In genomic region chr2:178707471-178707870, GRCh38 we compare ENCODE assay signal across 15 cellular contexts.
DNase-seq lines count a peak whose midpoint lies in the region; ATAC-seq, FAIRE-seq and TF ChIP-seq lines count a peak whose summit lies in the region.
"Had no signal": no experiment of that assay in that cellular context is flagged by ENCODE, and none has a peak within 500 bp of the region (broad histone marks: within the 10 kb centered on the region; RNA-seq: fewer than 3 reads in every experiment).

No MANE protein-coding gene starts in this region.

- CTCF ChIA-PET in SK-N-SH (lab: Yijun Ruan, JAX), result interaction anchor here (1.4 kb wide), 1 partner anchor 54 kb away, joined by 3 read pairs; no protein-coding TSS in a partner anchor
- CTCF ChIA-PET in activated CD4-positive, alpha-beta T cell treated with anti-CD3 and anti-CD28 coated beads for 36 hours (lab: Charles Lee), result no interaction called here

- H3K9me2 ChIP-seq in SK-N-SH, result no peaks in the 10 kb centered on the region

- no peaks in the 10 kb centered on the region for H3K36me3 ChIP-seq in SK-N-SH (replicated peaks in 1 of 2; ENCODE audit: control insufficient read depth in 1 of 2, insufficient read depth in 2 of 2, low read length in 1 of 2)
- peaks cover 20% of the 10 kb centered on the region; the same call in 1 of the 2 replicates for H3K36me3 ChIP-seq in SJCRH30
- peaks cover 13 to 100% of the 10 kb centered on the region in 2 donors for H3K36me3 ChIP-seq in psoas muscle (ENCODE audit: insufficient read depth in 1 of 2, low read depth in 1 of 2)
- H3K36me3 ChIP-seq: BLaER1 had no signal

- H3K4me1 Mint-ChIP-seq in activated CD4-positive, alpha-beta T cell treated with anti-CD3 and anti-CD28 coated beads for 36 hours, result no peaks in the 10 kb centered on the region
- H3K4me1 Mint-ChIP-seq: CD8-positive, alpha-beta memory T cell had no signal

- H3K4me3 ChIP-seq in SK-N-SH (ENCODE audit: low read depth in 2 of 2, low read length in 1 of 2) (no peak overlapping the region), SJCRH30 (no peak overlapping the region), psoas muscle (no peak overlapping the region)
- H3K4me3 ChIP-seq: BLaER1, GM23248 had no signal

- H3K27ac Mint-ChIP-seq in activated CD4-positive, alpha-beta T cell treated with anti-CD3 and anti-CD28 coated beads for 36 hours, result no peak overlapping the region
- H3K27ac Mint-ChIP-seq: CD8-positive, alpha-beta memory T cell had no signal

- no peak overlapping the region for H3K9ac ChIP-seq in SK-N-SH
- H3K9ac ChIP-seq: BLaER1, GM23248 had no signal

- TF ChIP-seq CTCF in SK-N-SH (IDR thresholded peaks at IDR 0.05) (no peak), psoas muscle (IDR thresholded peaks at IDR 0.05) (no peak)

- ATAC-seq in SK-N-SH treated with all-trans-retinoic acid at 6 μM for 48 hours, result no peak
- peak; percentile 19 to 32 (median 26) for ATAC-seq in psoas muscle
- no peak for ATAC-seq in activated CD4-positive, alpha-beta T cell treated with anti-CD3 and anti-CD28 coated beads for 36 hours
- no peak for ATAC-seq in HG02642 (IDR thresholded peaks at IDR 0.05; ENCODE audit: poor library complexity, unreplicated experiment)

- peak; percentile 5 for FAIRE-seq in GM18507 (lab: Jason Lieb, UNC)

- no peaks in the 10 kb centered on the region for H3K9me3 Mint-ChIP-seq in activated CD4-positive, alpha-beta T cell treated with anti-CD3 and anti-CD28 coated beads for 36 hours (ENCODE audit: low read depth)
- H3K9me3 Mint-ChIP-seq: CD8-positive, alpha-beta memory T cell had no signal

- DNase-seq in SK-N-SH (peak; percentile 11), GM18507 (ENCODE audit: extremely low spot score, insufficient read length, low read depth) (no peak), SJCRH30 (peak; percentile 45 to 74), psoas muscle (no peak)
- DNase-seq in activated CD4-positive, alpha-beta T cell treated with anti-CD3 and anti-CD28 coated beads for 36 hours, result no peak
- DNase-seq: 8988T; AML-193; Caco-2; CD8-positive, alpha-beta memory T cell; DND-41; GDM1; GM23248 had no signal

- no peak for TF ChIP-seq RAD21 in SK-N-SH (IDR thresholded peaks at IDR 0.05; ENCODE audit: low read length)

- no peak overlapping the region for H3K27ac ChIP-seq in SK-N-SH (ENCODE audit: low read depth in 2 of 2, low read length in 1 of 2)
- H3K27ac ChIP-seq in SJCRH30, result no peak overlapping the region
- peak overlapping the region; percentile 56 for H3K27ac ChIP-seq in psoas muscle
- H3K27ac ChIP-seq: BLaER1, GM23248 had no signal

- H4K20me1 ChIP-seq in SK-N-SH (ENCODE audit: insufficient read depth), result no peaks in the 10 kb centered on the region
- H4K20me1 ChIP-seq: BLaER1 had no signal

- no peak overlapping the region for H2AFZ ChIP-seq in SK-N-SH (ENCODE audit: low read depth)
- H2AFZ ChIP-seq: GM23248 had no signal

- TF ChIP-seq EP300 in SK-N-SH (IDR thresholded peaks at IDR 0.05; ENCODE audit: borderline replicate concordance in 1 of 2, low read depth in 1 of 2, low read length in 1 of 2), result no peak

- intact Hi-C loops in psoas muscle (cut with DNase I), result no loop called here
- intact Hi-C loops in activated CD4-positive, alpha-beta T cell treated with anti-CD3 and anti-CD28 coated beads for 36 hours (cut with DNase I, micrococcal nuclease), result loop anchor here in 1 of 2 experiments (10.0 kb wide), 1 partner anchor 233 kb away; the partner anchor contains the start of gene FKBP7

- H3K27me3 Mint-ChIP-seq in activated CD4-positive, alpha-beta T cell treated with anti-CD3 and anti-CD28 coated beads for 36 hours, result no peaks in the 10 kb centered on the region

- POLR2A ChIA-PET in SK-N-SH (lab: Yijun Ruan, JAX), result no interaction called here
- POLR2A ChIA-PET in activated CD4-positive, alpha-beta T cell treated with anti-CD3 and anti-CD28 coated beads for 36 hours (lab: Charles Lee), result no interaction called here

- H3F3A ChIP-seq in SK-N-SH (replicated peaks; ENCODE audit: insufficient read depth), result no peaks in the 10 kb centered on the region

- no peaks in the 10 kb centered on the region for H3K27me3 ChIP-seq in SK-N-SH (ENCODE audit: insufficient read depth)
- H3K27me3 ChIP-seq in SJCRH30, result no peaks in the 10 kb centered on the region
- no peaks in the 10 kb centered on the region for H3K27me3 ChIP-seq in psoas muscle (ENCODE audit: insufficient read depth in 3 of 3, low read length in 2 of 3)
- H3K27me3 ChIP-seq: BLaER1 had no signal

- WGBS in SK-N-SH (ENCODE audit: low lambda C conversion rate), result 13% methylated on average over 2 of the region's 2 CpGs
- WGBS in psoas muscle, 3 donors, result 22 to 32% (median 25%) methylated on average over 2 of the region's 2 CpGs

- peaks cover 2% of the 10 kb centered on the region for H3K36me3 Mint-ChIP-seq in activated CD4-positive, alpha-beta T cell treated with anti-CD3 and anti-CD28 coated beads for 36 hours (ENCODE audit: low read depth)

- H3K79me2 ChIP-seq in SK-N-SH (ENCODE audit: insufficient read depth), result no peaks in the 10 kb centered on the region

- H3K9me3 ChIP-seq in SK-N-SH, result no peaks in the 10 kb centered on the region
- H3K9me3 ChIP-seq in SJCRH30 (replicated peaks), result no peaks in the 10 kb centered on the region
- no peaks in the 10 kb centered on the region for H3K9me3 ChIP-seq in psoas muscle
- H3K9me3 ChIP-seq: BLaER1, Caco-2 had no signal

- no peak overlapping the region for H3K4me3 Mint-ChIP-seq in activated CD4-positive, alpha-beta T cell treated with anti-CD3 and anti-CD28 coated beads for 36 hours
- H3K4me3 Mint-ChIP-seq: CD8-positive, alpha-beta memory T cell had no signal

- H3K4me2 ChIP-seq in SK-N-SH, result no peak overlapping the region
- H3K4me2 ChIP-seq: BLaER1 had no signal

- no peaks in the 10 kb centered on the region; a peak in 2 of 4 replicates for H3K4me1 ChIP-seq in SK-N-SH (ENCODE audit: control insufficient read depth in 1 of 2, insufficient read depth in 2 of 2, low read depth in 1 of 2, low read length in 1 of 2)
- H3K4me1 ChIP-seq in SJCRH30, result no peaks in the 10 kb centered on the region
- H3K4me1 ChIP-seq in psoas muscle, result peaks cover 81% of the 10 kb centered on the region
- H3K4me1 ChIP-seq: BLaER1, Caco-2 had no signal

TF ChIP-seq in SK-N-SH, 30 proteins besides CTCF, POLR2A, EP300 and RAD21 (continues in another document):
- TF ChIP-seq, protein P1, sequence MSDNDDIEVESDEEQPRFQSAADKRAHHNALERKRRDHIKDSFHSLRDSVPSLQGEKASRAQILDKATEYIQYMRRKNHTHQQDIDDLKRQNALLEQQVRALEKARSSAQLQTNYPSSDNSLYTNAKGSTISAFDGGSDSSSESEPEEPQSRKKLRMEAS (IDR thresholded peaks at IDR 0.05; ENCODE audit: low read depth), result no peak
- TF ChIP-seq EZH2phosphoT487 (IDR thresholded peaks at IDR 0.05; ENCODE audit: borderline replicate concordance, low read depth), result no peak
- TF ChIP-seq YY1 (IDR thresholded peaks at IDR 0.05; ENCODE audit: low read depth), result no peak
- no peak for TF ChIP-seq ZBTB33 (IDR thresholded peaks at IDR 0.05; ENCODE audit: borderline replicate concordance, low read depth)

TF ChIP-seq in SK-N-SH treated with all-trans-retinoic acid at 6 μM for 48 hours, 23 proteins besides CTCF, POLR2A, EP300 and RAD21 (continues in another document):
- TF ChIP-seq, protein P2, sequence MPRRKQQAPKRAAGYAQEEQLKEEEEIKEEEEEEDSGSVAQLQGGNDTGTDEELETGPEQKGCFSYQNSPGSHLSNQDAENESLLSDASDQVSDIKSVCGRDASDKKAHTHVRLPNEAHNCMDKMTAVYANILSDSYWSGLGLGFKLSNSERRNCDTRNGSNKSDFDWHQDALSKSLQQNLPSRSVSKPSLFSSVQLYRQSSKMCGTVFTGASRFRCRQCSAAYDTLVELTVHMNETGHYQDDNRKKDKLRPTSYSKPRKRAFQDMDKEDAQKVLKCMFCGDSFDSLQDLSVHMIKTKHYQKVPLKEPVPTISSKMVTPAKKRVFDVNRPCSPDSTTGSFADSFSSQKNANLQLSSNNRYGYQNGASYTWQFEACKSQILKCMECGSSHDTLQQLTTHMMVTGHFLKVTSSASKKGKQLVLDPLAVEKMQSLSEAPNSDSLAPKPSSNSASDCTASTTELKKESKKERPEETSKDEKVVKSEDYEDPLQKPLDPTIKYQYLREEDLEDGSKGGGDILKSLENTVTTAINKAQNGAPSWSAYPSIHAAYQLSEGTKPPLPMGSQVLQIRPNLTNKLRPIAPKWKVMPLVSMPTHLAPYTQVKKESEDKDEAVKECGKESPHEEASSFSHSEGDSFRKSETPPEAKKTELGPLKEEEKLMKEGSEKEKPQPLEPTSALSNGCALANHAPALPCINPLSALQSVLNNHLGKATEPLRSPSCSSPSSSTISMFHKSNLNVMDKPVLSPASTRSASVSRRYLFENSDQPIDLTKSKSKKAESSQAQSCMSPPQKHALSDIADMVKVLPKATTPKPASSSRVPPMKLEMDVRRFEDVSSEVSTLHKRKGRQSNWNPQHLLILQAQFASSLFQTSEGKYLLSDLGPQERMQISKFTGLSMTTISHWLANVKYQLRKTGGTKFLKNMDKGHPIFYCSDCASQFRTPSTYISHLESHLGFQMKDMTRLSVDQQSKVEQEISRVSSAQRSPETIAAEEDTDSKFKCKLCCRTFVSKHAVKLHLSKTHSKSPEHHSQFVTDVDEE (CRISPR knock-in tag; IDR thresholded peaks at IDR 0.05), result no peak
- TF ChIP-seq CSDC2 (CRISPR knock-in tag; IDR thresholded peaks at IDR 0.05) (no peak), RARB (CRISPR knock-in tag; IDR thresholded peaks at IDR 0.05) (no peak), BACH2 (CRISPR knock-in tag; IDR thresholded peaks at IDR 0.05; ENCODE audit: borderline replicate concordance) (no peak), SNAI2 (CRISPR knock-in tag; IDR thresholded peaks at IDR 0.05) (no peak), ZFP3 (CRISPR knock-in tag; IDR thresholded peaks at IDR 0.05) (no peak), ESRRG (CRISPR knock-in tag; IDR thresholded peaks at IDR 0.05) (no peak), TOX (CRISPR knock-in tag; IDR thresholded peaks at IDR 0.05; ENCODE audit: borderline replicate concordance) (no peak), ZNF8 (CRISPR knock-in tag; IDR thresholded peaks at IDR 0.05) (no peak), GLIS3 (CRISPR knock-in tag; IDR thresholded peaks at IDR 0.05) (no peak)
- TF ChIP-seq, protein P3, sequence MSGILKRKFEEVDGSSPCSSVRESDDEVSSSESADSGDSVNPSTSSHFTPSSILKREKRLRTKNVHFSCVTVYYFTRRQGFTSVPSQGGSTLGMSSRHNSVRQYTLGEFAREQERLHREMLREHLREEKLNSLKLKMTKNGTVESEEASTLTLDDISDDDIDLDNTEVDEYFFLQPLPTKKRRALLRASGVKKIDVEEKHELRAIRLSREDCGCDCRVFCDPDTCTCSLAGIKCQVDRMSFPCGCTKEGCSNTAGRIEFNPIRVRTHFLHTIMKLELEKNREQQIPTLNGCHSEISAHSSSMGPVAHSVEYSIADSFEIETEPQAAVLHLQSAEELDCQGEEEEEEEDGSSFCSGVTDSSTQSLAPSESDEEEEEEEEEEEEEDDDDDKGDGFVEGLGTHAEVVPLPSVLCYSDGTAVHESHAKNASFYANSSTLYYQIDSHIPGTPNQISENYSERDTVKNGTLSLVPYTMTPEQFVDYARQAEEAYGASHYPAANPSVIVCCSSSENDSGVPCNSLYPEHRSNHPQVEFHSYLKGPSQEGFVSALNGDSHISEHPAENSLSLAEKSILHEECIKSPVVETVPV (CRISPR knock-in tag; IDR thresholded peaks at IDR 0.05), result no peak

Comparison
In these comparisons a context has a peak if more than half of its experiments do, and no peak if none do; other contexts are left out.
1. DNase-seq: peak in SK-N-SH (single experiment) and SJCRH30 (2 of 2); none in GM18507 (single experiment), psoas muscle (0 of 2) and activated CD4-positive, alpha-beta T cell treated with anti-CD3 and anti-CD28 coated beads for 36 hours (single experiment).
2. ATAC-seq: peak in psoas muscle (4 of 4); none in SK-N-SH treated with all-trans-retinoic acid at 6 μM for 48 hours (single experiment), activated CD4-positive, alpha-beta T cell treated with anti-CD3 and anti-CD28 coated beads for 36 hours (single experiment) and HG02642 (single experiment).